17 cellular contexts compared by ENCODE assay signal in genomic region chr4:2898001-2898400, GRCh38. TPM values are rescaled to one million over a fixed set of nuclear protein-coding genes. Genes with fewer than 3 reads are reported as not detected.
A peak's percentile ranks its signal among the peaks of the same experiment; 100 is the strongest.
DNase-seq lines count a peak whose midpoint lies in the region; ATAC-seq and TF ChIP-seq lines count a peak whose summit lies in the region.
"Had no signal": no experiment of that assay in that cellular context is flagged by ENCODE, and none has a peak within 500 bp of the region (broad histone marks: within the 10 kb centered on the region; RNA-seq: fewer than 3 reads in every experiment).

No MANE protein-coding gene starts in this region.

- ATAC-seq in activated naive CD8-positive, alpha-beta T cell treated with anti-CD3 and anti-CD28 coated beads, Interleukin-2, amount 50 U/mL, for 24 hours: no peak
- ATAC-seq: A549, K562 had no signal

- no peak overlapping the region for H2AFZ ChIP-seq in neural progenitor cell (replicated peaks)
- H2AFZ ChIP-seq: PC-9 had no signal

- H3K27ac Mint-ChIP-seq in activated naive CD8-positive, alpha-beta T cell: peak overlapping the region; percentile 46
- H3K27ac Mint-ChIP-seq in activated naive CD8-positive, alpha-beta T cell treated with anti-CD3 and anti-CD28 coated beads, Interleukin-2, amount 50 U/mL, for 24 hours: no peak overlapping the region
- no peak overlapping the region for H3K27ac Mint-ChIP-seq in neural progenitor cell
- H3K27ac Mint-ChIP-seq: HFFc6 had no signal

- no peak overlapping the region for H3K9ac ChIP-seq in neural progenitor cell

- no peaks in the 10 kb centered on the region for H3K9me3 ChIP-seq in WERI-Rb-1 (ENCODE audit: severe bottlenecking)
- H3K9me3 ChIP-seq in neural progenitor cell (ENCODE audit: low read depth): no peaks in the 10 kb centered on the region
- H3K9me3 ChIP-seq: A549 had no signal

- no peak for TF ChIP-seq CTCF in WERI-Rb-1 (IDR thresholded peaks at IDR 0.05; ENCODE audit: low read depth, low read length)
- TF ChIP-seq CTCF in fibroblast of pulmonary artery (IDR thresholded peaks at IDR 0.05; ENCODE audit: low read length, missing control alignments): no peak
- TF ChIP-seq CTCF in neural progenitor cell (IDR thresholded peaks at IDR 0.05): no peak

- H3K79me2 ChIP-seq in neural progenitor cell (ENCODE audit: low read depth): no peaks in the 10 kb centered on the region

- H3K4me3 ChIP-seq in WERI-Rb-1 (ENCODE audit: low read depth, low read length) (no peak overlapping the region), fibroblast of pulmonary artery (replicated peaks; ENCODE audit: low read depth, low read length) (no peak overlapping the region), neural progenitor cell (no peak overlapping the region)
- H3K4me3 ChIP-seq: A549, K562, PC-9 had no signal

- H3K9me3 Mint-ChIP-seq in activated naive CD8-positive, alpha-beta T cell (ENCODE audit: low read depth): no peaks in the 10 kb centered on the region
- no peaks in the 10 kb centered on the region for H3K9me3 Mint-ChIP-seq in activated naive CD8-positive, alpha-beta T cell treated with anti-CD3 and anti-CD28 coated beads, Interleukin-2, amount 50 U/mL, for 24 hours
- H3K9me3 Mint-ChIP-seq in neural progenitor cell: no peaks in the 10 kb centered on the region
- H3K9me3 Mint-ChIP-seq: HFFc6 had no signal

- H3K4me3 Mint-ChIP-seq in activated naive CD8-positive, alpha-beta T cell: no peak overlapping the region
- H3K4me3 Mint-ChIP-seq in activated naive CD8-positive, alpha-beta T cell treated with anti-CD3 and anti-CD28 coated beads, Interleukin-2, amount 50 U/mL, for 24 hours: no peak overlapping the region
- H3K4me3 Mint-ChIP-seq in neural progenitor cell: no peak overlapping the region
- H3K4me3 Mint-ChIP-seq: HFFc6 had no signal

- no peaks in the 10 kb centered on the region for H3K27me3 Mint-ChIP-seq in activated naive CD8-positive, alpha-beta T cell
- no peaks in the 10 kb centered on the region for H3K27me3 Mint-ChIP-seq in activated naive CD8-positive, alpha-beta T cell treated with anti-CD3 and anti-CD28 coated beads, Interleukin-2, amount 50 U/mL, for 24 hours
- H3K27me3 Mint-ChIP-seq in neural progenitor cell (ENCODE audit: insufficient read depth, low read depth): no peaks in the 10 kb centered on the region

- no peak for DNase-seq in activated naive CD8-positive, alpha-beta T cell treated with anti-CD3 and anti-CD28 coated beads, Interleukin-2, amount 50 U/mL, for 24 hours
- DNase-seq in WERI-Rb-1 (no peak), fibroblast of pulmonary artery (ENCODE audit: low read depth) (peak; percentile 33), putamen (ENCODE audit: low spot score) (no peak), neural progenitor cell (ENCODE audit: low spot score) (no peak), foreskin melanocyte (no peak)
- DNase-seq: DMS79 treated with DMSO at 0.1 percent for 48 hours; GF-D8; HFFc6; NCI-H1048; NCI-H345; NCI-H69; NK-92 treated with Interleukin-12 subunit alpha and Interleukin-12 subunit beta, amount 100 ng/mL, for 24 hours; PC-9 had no signal

- peaks cover 4% of the 10 kb centered on the region for H3K4me1 Mint-ChIP-seq in activated naive CD8-positive, alpha-beta T cell (ENCODE audit: low read depth)
- no peaks in the 10 kb centered on the region for H3K4me1 Mint-ChIP-seq in activated naive CD8-positive, alpha-beta T cell treated with anti-CD3 and anti-CD28 coated beads, Interleukin-2, amount 50 U/mL, for 24 hours
- H3K4me1 Mint-ChIP-seq in neural progenitor cell: no peaks in the 10 kb centered on the region

- H3K27ac ChIP-seq in WERI-Rb-1 (peak overlapping the region; percentile 29; the same call in 1 of the 2 replicates), neural progenitor cell (no peak overlapping the region)
- H3K27ac ChIP-seq: A549, PC-9 had no signal

- H3K36me3 Mint-ChIP-seq in activated naive CD8-positive, alpha-beta T cell: peaks cover 7% of the 10 kb centered on the region
- H3K36me3 Mint-ChIP-seq in activated naive CD8-positive, alpha-beta T cell treated with anti-CD3 and anti-CD28 coated beads, Interleukin-2, amount 50 U/mL, for 24 hours (ENCODE audit: low read depth): peaks cover 35% of the 10 kb centered on the region
- H3K36me3 Mint-ChIP-seq in neural progenitor cell: peaks cover 37% of the 10 kb centered on the region

- H3K4me1 ChIP-seq in neural progenitor cell: no peaks in the 10 kb centered on the region

- H3K27me3 ChIP-seq in WERI-Rb-1 (ENCODE audit: insufficient read depth, low read depth, severe bottlenecking): no peaks in the 10 kb centered on the region
- no peaks in the 10 kb centered on the region for H3K27me3 ChIP-seq in neural progenitor cell

- H4K20me1 ChIP-seq in neural progenitor cell (ENCODE audit: low read depth): no peaks in the 10 kb centered on the region

- no peak overlapping the region for H3K4me2 ChIP-seq in neural progenitor cell
- H3K4me2 ChIP-seq: A549, PC-9 had no signal

- peaks cover 94% of the 10 kb centered on the region for H3K36me3 ChIP-seq in WERI-Rb-1
- H3K36me3 ChIP-seq in neural progenitor cell: no peaks in the 10 kb centered on the region

- H3F3A ChIP-seq in neural progenitor cell (ENCODE audit: low read depth): no peaks in the 10 kb centered on the region

RNA-seq across cellular contexts. Expression of gene ADD1, which starts 54.4 kb away (rescaled TPM):
- total RNA-seq in neural progenitor cell (ENCODE audit: low replicate concordance): 131 and 140 TPM in 2 replicates
